20 cellular contexts compared by ENCODE assay signal in the genomic region with DNA sequence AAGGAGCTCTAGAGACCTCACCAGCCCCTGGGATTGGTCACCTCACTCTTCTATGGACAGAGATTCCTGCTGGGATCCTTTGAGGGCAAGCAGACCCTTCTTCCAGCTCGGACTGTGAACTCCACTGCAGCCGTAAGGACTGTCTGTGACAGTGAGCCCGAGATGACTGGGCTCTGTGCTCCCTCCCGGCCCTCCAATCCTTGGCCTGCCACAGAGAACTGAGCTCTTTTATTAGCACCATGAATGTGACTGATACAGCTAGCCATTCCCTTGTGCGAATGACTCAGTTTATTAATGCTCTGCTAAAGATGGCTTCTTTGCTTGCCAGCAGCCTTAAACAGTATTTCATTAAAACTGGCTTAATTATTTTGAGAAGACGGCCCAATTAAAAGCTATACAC.
DNase-seq lines count a peak whose midpoint lies in the region; ATAC-seq and TF ChIP-seq lines count a peak whose summit lies in the region.
"Had no signal": no experiment of that assay in that cellular context is flagged by ENCODE, and none has a peak within 500 bp of the region (broad histone marks: within the 10 kb centered on the region; RNA-seq: fewer than 3 reads in every experiment).

No MANE protein-coding gene starts in this region.

- no peaks in the 10 kb centered on the region for H3K36me3 Mint-ChIP-seq in CD8-positive, alpha-beta memory T cell
- H3K36me3 Mint-ChIP-seq in progenitor cell of endocrine pancreas (ENCODE audit: insufficient read depth) (no peaks in the 10 kb centered on the region), H9 (ENCODE audit: insufficient read depth in 1 of 3, low read depth in 3 of 3) (no peaks in the 10 kb centered on the region)
- H3K36me3 Mint-ChIP-seq in CD8-positive, alpha-beta T cell = no peaks in the 10 kb centered on the region

- peaks cover 0 to 2% (median 0%) of the 10 kb centered on the region in 5 donors for H3K9me3 Mint-ChIP-seq in CD8-positive, alpha-beta memory T cell
- H3K9me3 Mint-ChIP-seq in progenitor cell of endocrine pancreas (ENCODE audit: low read depth) (no peaks in the 10 kb centered on the region), H9 (no peaks in the 10 kb centered on the region)
- no peaks in the 10 kb centered on the region for H3K9me3 Mint-ChIP-seq in CD8-positive, alpha-beta T cell
- H3K9me3 Mint-ChIP-seq: nephron progenitor cell had no signal

- no peak overlapping the region for H3K23ac ChIP-seq in H9 (ENCODE audit: insufficient read length, low read depth, low read length)

- no peaks in the 10 kb centered on the region for H3K9me3 ChIP-seq in CD8-positive, alpha-beta memory T cell (ENCODE audit: low read length)
- H3K9me3 ChIP-seq in CD8-positive, alpha-beta T cell (ENCODE audit: low read length) = no peaks in the 10 kb centered on the region
- no peaks in the 10 kb centered on the region for H3K9me3 ChIP-seq in H9 (ENCODE audit: control insufficient read depth, low read depth, low read length)
- H3K9me3 ChIP-seq: sigmoid colon had no signal

- CTCF ChIA-PET in CD8-positive, alpha-beta memory T cell (lab: Charles Lee) = interaction anchor here (1.0 kb wide), 1 partner anchor 9 kb away, joined by 3 read pairs; no protein-coding TSS in a partner anchor
- CTCF ChIA-PET in CD8-positive, alpha-beta T cell (lab: Charles Lee) = interaction anchor here (1.4 kb wide), 1 partner anchor 159 kb away, joined by 4 read pairs; no protein-coding TSS in a partner anchor

- no peak for DNase-seq in CD8-positive, alpha-beta memory T cell
- DNase-seq in anterior cingulate cortex (lab: John Stamatoyannopoulos, UW) (peak in 50 of 58 donors; percentile 9 to 83 (median 43)), inferior parietal cortex (ENCODE audit: extremely low spot score) (peak; percentile 70), progenitor cell of endocrine pancreas (ENCODE audit: low spot score, unreplicated experiment) (no peak), DMS79 treated with DMSO at 0.1 percent for 48 hours (lab: John Stamatoyannopoulos, UW) (no peak), H9 (no peak)
- DNase-seq in CD8-positive, alpha-beta T cell = no peak
- DNase-seq: activated gamma-delta T cell treated with Interleukin-2 at 50 U/mL for 16 hours; COR-L47; foreskin keratinocyte; MV-4-11; NCI-H187 treated with DMSO at 0.1 percent for 48 hours; NCI-H446 treated with DMSO at 0.1 percent for 48 hours; nephron progenitor cell; sigmoid colon; stimulated activated CD4-positive, alpha-beta T cell treated with anti-CD3 and anti-CD28 coated beads, Interleukin-2, amount 100 ng/mL, for 24 hours; SW 1271 had no signal

- H3T11ph ChIP-seq in H9 (ENCODE audit: low read length) = no peak overlapping the region

- no peak overlapping the region for H2BK12ac ChIP-seq in H9 (ENCODE audit: insufficient read length, low read depth, low read length)

- no peak overlapping the region for H2AFZ ChIP-seq in H9 (ENCODE audit: low read length)

- H4K8ac ChIP-seq in H9 (replicated peaks; ENCODE audit: insufficient read length, low read depth, low read length) = no peak overlapping the region

- H3K4ac ChIP-seq in H9 (ENCODE audit: low read depth, low read length) = no peak overlapping the region

- H3K27ac Mint-ChIP-seq in CD8-positive, alpha-beta memory T cell = no peak overlapping the region
- peak overlapping the region; percentile 28 for H3K27ac Mint-ChIP-seq in progenitor cell of endocrine pancreas
- H3K27ac Mint-ChIP-seq in CD8-positive, alpha-beta T cell = no peak overlapping the region
- H3K27ac Mint-ChIP-seq in H9 = no peak overlapping the region

- no peaks in the 10 kb centered on the region for H3K79me1 ChIP-seq in H9 (ENCODE audit: insufficient read depth, low read depth, low read length, poor library complexity, severe bottlenecking)

- peaks cover 6% of the 10 kb centered on the region for H3K23me2 ChIP-seq in H9 (ENCODE audit: insufficient read length, low read depth, low read length, poor library complexity, severe bottlenecking)

- H4K5ac ChIP-seq in H9 (ENCODE audit: insufficient read length, low read depth, low read length) = no peak overlapping the region

- no CpG with 5 or more reads among the region's 6 CpGs for WGBS in H9 (ENCODE audit: extremely low coverage, insufficient read length, low lambda C conversion rate)

- no peak overlapping the region for H3K27ac ChIP-seq in CD8-positive, alpha-beta memory T cell (ENCODE audit: low read depth, low read length)
- no peak overlapping the region for H3K27ac ChIP-seq in CD8-positive, alpha-beta T cell (ENCODE audit: low read depth, low read length)
- no peak overlapping the region for H3K27ac ChIP-seq in H9 (ENCODE audit: insufficient read length, low read depth, low read length)
- H3K27ac ChIP-seq: foreskin keratinocyte, sigmoid colon had no signal

- peaks cover 10% of the 10 kb centered on the region for H3K27me3 ChIP-seq in CD8-positive, alpha-beta memory T cell (ENCODE audit: insufficient read depth, low read length, poor library complexity, severe bottlenecking)
- H3K27me3 ChIP-seq in CD8-positive, alpha-beta T cell (ENCODE audit: insufficient read depth, low read length) = peaks cover 4% of the 10 kb centered on the region
- no peaks in the 10 kb centered on the region; the same call in 1 of the 2 replicates for H3K27me3 ChIP-seq in H9 (ENCODE audit: insufficient read depth, low read length)
- H3K27me3 ChIP-seq: foreskin keratinocyte, sigmoid colon had no signal

- H2BK120ac ChIP-seq in H9 (ENCODE audit: low read depth, low read length, poor library complexity, severe bottlenecking) = no peak overlapping the region

- ATAC-seq in CD8-positive, alpha-beta T cell = no peak
- no peak for ATAC-seq in HG03097 (IDR thresholded peaks at IDR 0.05; ENCODE audit: low FRiP score, unreplicated experiment)
- ATAC-seq: foreskin keratinocyte had no signal

- no peak overlapping the region for H2BK15ac ChIP-seq in H9 (ENCODE audit: low read depth, low read length)

- no peak overlapping the region for H3K14ac ChIP-seq in H9 (ENCODE audit: insufficient read depth, low read length)

- TF ChIP-seq CTCF in progenitor cell of endocrine pancreas (IDR thresholded peaks at IDR 0.05; ENCODE audit: unreplicated experiment) (no peak), H9 (conservative IDR thresholded peaks at IDR 0.05) (no peak)
- TF ChIP-seq CTCF in CD8-positive, alpha-beta T cell (IDR thresholded peaks at IDR 0.05) = no peak

- H2AK5ac ChIP-seq in H9 (ENCODE audit: insufficient read length, low read length) = no peak overlapping the region

- no peak overlapping the region for H2BK5ac ChIP-seq in H9 (ENCODE audit: insufficient read length, low read length)

- no peak overlapping the region for H2BK20ac ChIP-seq in H9 (ENCODE audit: low read depth, low read length, poor library complexity, severe bottlenecking)

- no peaks in the 10 kb centered on the region for H4K20me1 ChIP-seq in H9 (ENCODE audit: control insufficient read depth, insufficient read depth, insufficient read length)

- no peak overlapping the region for H3K9ac ChIP-seq in H9 (ENCODE audit: extremely low read depth, insufficient read length, low read length)

- peaks cover 16 to 49% of the 10 kb centered on the region in 2 donors for H3K27me3 Mint-ChIP-seq in CD8-positive, alpha-beta memory T cell
- H3K27me3 Mint-ChIP-seq in progenitor cell of endocrine pancreas = peaks cover 71% of the 10 kb centered on the region
- peaks cover 33% of the 10 kb centered on the region for H3K27me3 Mint-ChIP-seq in CD8-positive, alpha-beta T cell (ENCODE audit: low read depth)
- H3K27me3 Mint-ChIP-seq in H9 (ENCODE audit: low read depth) = peaks cover 18% of the 10 kb centered on the region

- H3K4me3 ChIP-seq in CD8-positive, alpha-beta memory T cell (ENCODE audit: low read length) = no peak overlapping the region
- no peak overlapping the region for H3K4me3 ChIP-seq in CD8-positive, alpha-beta T cell (ENCODE audit: low read depth, low read length)
- H3K4me3 ChIP-seq: coronary artery, lung, sigmoid colon had no signal

- H3K4me1 ChIP-seq in CD8-positive, alpha-beta memory T cell (ENCODE audit: insufficient read depth, low read length) = no peaks in the 10 kb centered on the region
- H3K4me1 ChIP-seq in CD8-positive, alpha-beta T cell (ENCODE audit: insufficient read depth, low read length) = peaks cover 7% of the 10 kb centered on the region
- H3K4me1 ChIP-seq in H9 (ENCODE audit: insufficient read depth, low read length) = no peaks in the 10 kb centered on the region

- POLR2A ChIA-PET in CD8-positive, alpha-beta memory T cell (lab: Charles Lee) = no interaction called here
- POLR2A ChIA-PET in CD8-positive, alpha-beta T cell (lab: Charles Lee) = interaction anchor here (0.6 kb wide), 1 partner anchor 823 kb away, joined by 3 read pairs; no protein-coding TSS in a partner anchor

- H3K18ac ChIP-seq in H9 (ENCODE audit: insufficient read length, low read depth, low read length) = no peak overlapping the region

- H3K36me3 ChIP-seq in CD8-positive, alpha-beta memory T cell (ENCODE audit: insufficient read depth, low read length) = no peaks in the 10 kb centered on the region
- H3K36me3 ChIP-seq in CD8-positive, alpha-beta T cell (ENCODE audit: insufficient read depth, low read length) = no peaks in the 10 kb centered on the region
- H3K36me3 ChIP-seq: sigmoid colon had no signal

- H4K91ac ChIP-seq in H9 (ENCODE audit: insufficient read length, low read depth, low read length) = no peak overlapping the region

- peaks cover 9 to 16% (median 10%) of the 10 kb centered on the region in 3 donors for H3K4me1 Mint-ChIP-seq in CD8-positive, alpha-beta memory T cell
- H3K4me1 Mint-ChIP-seq in progenitor cell of endocrine pancreas (ENCODE audit: low read depth) = peaks cover 12% of the 10 kb centered on the region
- peaks cover 12% of the 10 kb centered on the region for H3K4me1 Mint-ChIP-seq in CD8-positive, alpha-beta T cell (ENCODE audit: low read depth)
- peaks cover 12% of the 10 kb centered on the region in 2 experiments for H3K4me1 Mint-ChIP-seq in H9

- no peaks in the 10 kb centered on the region for H3K79me2 ChIP-seq in H9 (ENCODE audit: insufficient read depth, low read length)

- no peak overlapping the region for H3K4me2 ChIP-seq in H9 (ENCODE audit: insufficient read depth, insufficient read length, low read length)

- peak overlapping the region in 5 of 7 donors; percentile 20 to 40 (median 26) for H3K4me3 Mint-ChIP-seq in CD8-positive, alpha-beta memory T cell
- peak overlapping the region; percentile 34 for H3K4me3 Mint-ChIP-seq in progenitor cell of endocrine pancreas (ENCODE audit: low read depth)
- H3K4me3 Mint-ChIP-seq in CD8-positive, alpha-beta T cell = no peak overlapping the region
- H3K4me3 Mint-ChIP-seq in H9 = no peak overlapping the region
- H3K4me3 Mint-ChIP-seq: nephron progenitor cell had no signal

- no peak overlapping the region for H3K56ac ChIP-seq in H9 (ENCODE audit: insufficient read length, low read depth, low read length)

- intact Hi-C loops in CD8-positive, alpha-beta T cell (cut with DNase I, micrococcal nuclease) = loop anchor here in 1 of 2 experiments (10.0 kb wide), 1 partner anchor 161 kb away; no protein-coding TSS in a partner anchor

Comparison
In these comparisons a context has a peak if more than half of its experiments do, and no peak if none do; other contexts are left out.
1. DNase-seq: peak in anterior cingulate cortex (50 of 58) and inferior parietal cortex (single experiment); none in CD8-positive, alpha-beta memory T cell (0 of 5), progenitor cell of endocrine pancreas (single experiment), DMS79 treated with DMSO at 0.1 percent for 48 hours (single experiment), CD8-positive, alpha-beta T cell (0 of 7) and H9 (single experiment).
2. H3K4me3 Mint-ChIP-seq: peak in CD8-positive, alpha-beta memory T cell (5 of 7) and progenitor cell of endocrine pancreas (single experiment); none in CD8-positive, alpha-beta T cell (single experiment) and H9 (0 of 2).